In genomic region chr10:26698909-26699308, GRCh38 we compare ENCODE assay signal across 10 cellular contexts. TPM values are rescaled to one million over a fixed set of nuclear protein-coding genes. Genes with fewer than 3 reads are reported as not detected.
A peak's percentile ranks its signal among the peaks of the same experiment; 100 is the strongest.
DNase-seq lines count a peak whose midpoint lies in the region; ATAC-seq and TF ChIP-seq lines count a peak whose summit lies in the region.
"Had no signal": no experiment of that assay in that cellular context is flagged by ENCODE, and none has a peak within 500 bp of the region (broad histone marks: within the 10 kb centered on the region; RNA-seq: fewer than 3 reads in every experiment).

No MANE protein-coding gene starts in this region.

- peaks cover 11% of the 10 kb centered on the region for H3K36me3 ChIP-seq in HUES48 (ENCODE audit: control insufficient read depth, insufficient read depth, low read length)
- H3K36me3 ChIP-seq in naive thymus-derived CD4-positive, alpha-beta T cell (ENCODE audit: control insufficient read depth in 2 of 3, insufficient read depth in 3 of 3, low read length in 3 of 3): peaks cover 0 to 8% (median 0%) of the 10 kb centered on the region in 3 experiments

- no peak for ATAC-seq in CD4-positive, alpha-beta T cell (ENCODE audit: poor library complexity)
- ATAC-seq in naive thymus-derived CD4-positive, alpha-beta T cell: no peak
- ATAC-seq in GM19395 (IDR thresholded peaks at IDR 0.05; ENCODE audit: unreplicated experiment): no peak

- TF ChIP-seq CTCF in CD4-positive, alpha-beta T cell (IDR thresholded peaks at IDR 0.05): no peak

- peaks cover 41% of the 10 kb centered on the region for H3K4me1 Mint-ChIP-seq in CD4-positive, alpha-beta T cell (ENCODE audit: low read depth)
- peaks cover 31% of the 10 kb centered on the region for H3K4me1 Mint-ChIP-seq in activated naive CD8-positive, alpha-beta T cell (ENCODE audit: low read depth)
- peaks cover 31 to 49% (median 34%) of the 10 kb centered on the region in 7 donors for H3K4me1 Mint-ChIP-seq in naive thymus-derived CD4-positive, alpha-beta T cell

- H3K9me3 ChIP-seq in CD4-positive, alpha-beta T cell (ENCODE audit: control insufficient read depth, low read length): no peaks in the 10 kb centered on the region
- no peaks in the 10 kb centered on the region for H3K9me3 ChIP-seq in HUES48 (ENCODE audit: control insufficient read depth, insufficient read depth, low read length)
- no peaks in the 10 kb centered on the region for H3K9me3 ChIP-seq in naive thymus-derived CD4-positive, alpha-beta T cell (ENCODE audit: control insufficient read depth in 2 of 3, low read length in 3 of 3)

- CTCF ChIA-PET in CD4-positive, alpha-beta T cell (lab: Charles Lee): no interaction called here
- CTCF ChIA-PET in naive thymus-derived CD4-positive, alpha-beta T cell (lab: Charles Lee): interaction anchor here (0.7 kb wide), 1 partner anchor 674 kb away, joined by 3 read pairs; no protein-coding TSS in a partner anchor

- peak overlapping the region; percentile 99; the same call in 1 of the 2 replicates for H3K4me3 ChIP-seq in HUES48 (ENCODE audit: low read depth, low read length)
- no peak overlapping the region for H3K4me3 ChIP-seq in naive thymus-derived CD4-positive, alpha-beta T cell (ENCODE audit: low read length)

- H3K4me1 ChIP-seq in HUES48 (ENCODE audit: control insufficient read depth, insufficient read depth, low read length): 0 out of 2 replicates have a peak, but pooled peaks cover 4% of the 10 kb centered on the region
- peaks cover 7 to 17% of the 10 kb centered on the region in 2 donors for H3K4me1 ChIP-seq in naive thymus-derived CD4-positive, alpha-beta T cell (ENCODE audit: control insufficient read depth in 2 of 2, insufficient read depth in 2 of 2, low read length in 2 of 2)

- no peaks in the 10 kb centered on the region for H3K27me3 ChIP-seq in CD4-positive, alpha-beta T cell (ENCODE audit: control insufficient read depth, insufficient read depth, low read length)
- no peaks in the 10 kb centered on the region for H3K27me3 ChIP-seq in HUES48 (ENCODE audit: control insufficient read depth, insufficient read depth, low read length)
- no peaks in the 10 kb centered on the region for H3K27me3 ChIP-seq in naive thymus-derived CD4-positive, alpha-beta T cell (ENCODE audit: control insufficient read depth in 2 of 2, insufficient read depth in 2 of 2, low read length in 2 of 2)

- H3K27ac ChIP-seq in CD4-positive, alpha-beta T cell (ENCODE audit: low read depth, low read length): no peak overlapping the region
- H3K27ac ChIP-seq in HUES48 (ENCODE audit: low read depth, low read length): no peak overlapping the region
- H3K27ac ChIP-seq in naive thymus-derived CD4-positive, alpha-beta T cell (ENCODE audit: low read depth, low read length): no peak overlapping the region
- H3K27ac ChIP-seq: parathyroid adenoma had no signal

- POLR2A ChIA-PET in CD4-positive, alpha-beta T cell (lab: Charles Lee): no interaction called here
- POLR2A ChIA-PET in naive thymus-derived CD4-positive, alpha-beta T cell (lab: Charles Lee): no interaction called here

- no peaks in the 10 kb centered on the region for H3K9me3 Mint-ChIP-seq in CD4-positive, alpha-beta T cell
- H3K9me3 Mint-ChIP-seq in activated naive CD8-positive, alpha-beta T cell (ENCODE audit: low read depth): no peaks in the 10 kb centered on the region
- H3K9me3 Mint-ChIP-seq in naive thymus-derived CD4-positive, alpha-beta T cell: no peaks in the 10 kb centered on the region

- peak overlapping the region; percentile 82 for H3K27ac Mint-ChIP-seq in CD4-positive, alpha-beta T cell
- H3K27ac Mint-ChIP-seq in activated naive CD8-positive, alpha-beta T cell: peak overlapping the region; percentile 28
- H3K27ac Mint-ChIP-seq in naive thymus-derived CD4-positive, alpha-beta T cell: peak overlapping the region in 4 of 9 donors; percentile 32 to 99 (median 80)

- no peaks in the 10 kb centered on the region for H3K27me3 Mint-ChIP-seq in CD4-positive, alpha-beta T cell
- no peaks in the 10 kb centered on the region for H3K27me3 Mint-ChIP-seq in activated naive CD8-positive, alpha-beta T cell
- H3K27me3 Mint-ChIP-seq in naive thymus-derived CD4-positive, alpha-beta T cell: no peaks in the 10 kb centered on the region

- H3K4me3 Mint-ChIP-seq in CD4-positive, alpha-beta T cell: peak overlapping the region; percentile 91
- peak overlapping the region; percentile 99 for H3K4me3 Mint-ChIP-seq in activated naive CD8-positive, alpha-beta T cell
- peak overlapping the region; percentile 92 to 100 (median 97) for H3K4me3 Mint-ChIP-seq in naive thymus-derived CD4-positive, alpha-beta T cell

- peaks cover 35% of the 10 kb centered on the region for H3K36me3 Mint-ChIP-seq in CD4-positive, alpha-beta T cell (ENCODE audit: low read depth)
- peaks cover 9% of the 10 kb centered on the region for H3K36me3 Mint-ChIP-seq in activated naive CD8-positive, alpha-beta T cell
- peaks cover 4 to 16% (median 4%) of the 10 kb centered on the region in 5 donors for H3K36me3 Mint-ChIP-seq in naive thymus-derived CD4-positive, alpha-beta T cell

- intact Hi-C loops in CD4-positive, alpha-beta T cell (cut with DNase I, micrococcal nuclease): loop anchor here (5.0 to 10.0 kb wide), 3 partner anchors 92 to 806 kb away; partner anchors contain the start of genes MASTL (in 1 of the 2) and RAB18 (in 1 of the 2)
- intact Hi-C loops in naive thymus-derived CD4-positive, alpha-beta T cell (cut with micrococcal nuclease): loop anchor here (5.0 kb wide), 5 partner anchors 38 to 543 kb away; partner anchors contain the start of genes ACBD5 (in 1 of the 2) and APBB1IP (in 1 of the 2)

- H3K9ac ChIP-seq in HUES48 (ENCODE audit: low read depth, low read length): no peak overlapping the region
- H3K9ac ChIP-seq: parathyroid adenoma had no signal

- DNase-seq in CD4-positive, alpha-beta T cell: no peak
- DNase-seq in naive thymus-derived CD4-positive, alpha-beta T cell: no peak
- DNase-seq in NCI-H1048 (lab: John Stamatoyannopoulos, UW) (no peak), NCI-H1930 (lab: John Stamatoyannopoulos, UW) (no peak)
- no peak for DNase-seq in activated CD4-positive, CD25-positive, alpha-beta regulatory T cell treated with anti-CD3 and anti-CD28 coated beads, Interleukin-2, amount 50 U/mL, for 72 hours
- DNase-seq: NCI-H1092 had no signal

RNA-seq across cellular contexts. Expression of gene PDSS1, which starts 1.4 kb away (rescaled TPM):
- total RNA-seq in CD4-positive, alpha-beta T cell: 1 to 10 TPM; 3.8 to 4.5 TPM
- 10 to 100 TPM in 1 of 5 experiments, 1 to 10 TPM in 4; 3.8 to 15.2 (median 4.7) TPM for total RNA-seq in naive thymus-derived CD4-positive, alpha-beta T cell
- polyA plus RNA-seq in naive thymus-derived CD4-positive, alpha-beta T cell: 1 to 10 TPM; 3.9 to 6.5 TPM
